ENCODE assay signal across 9 cellular contexts in genomic region chr3:195226900-195227447, GRCh38. TPM values are rescaled to one million over a fixed set of nuclear protein-coding genes. Genes with fewer than 3 reads are reported as not detected.
DNase-seq lines count a peak whose midpoint lies in the region; ATAC-seq, FAIRE-seq and TF ChIP-seq lines count a peak whose summit lies in the region.
"Had no signal": no experiment of that assay in that cellular context is flagged by ENCODE, and none has a peak within 500 bp of the region (broad histone marks: within the 10 kb centered on the region; RNA-seq: fewer than 3 reads in every experiment).

No MANE protein-coding gene starts in this region.

- peak; percentile 59 for TF ChIP-seq CTCF in bronchial epithelial cell (IDR thresholded peaks at IDR 0.05; ENCODE audit: insufficient read depth, low read length, severe bottlenecking)
- peak; percentile 19 for TF ChIP-seq CTCF in lower lobe of right lung (IDR thresholded peaks at IDR 0.05)
- no peak for TF ChIP-seq CTCF in MCF 10A (IDR thresholded peaks at IDR 0.05; ENCODE audit: unreplicated experiment)

- intact Hi-C loops in lower lobe of right lung (cut with DNase I) = no loop called here
- intact Hi-C loops in MCF 10A (cut with micrococcal nuclease) = no loop called here

- H3K36me3 Mint-ChIP-seq in CD4-positive, CD25-positive, alpha-beta regulatory T cell = peaks cover 11% of the 10 kb centered on the region
- H3K36me3 Mint-ChIP-seq in MCF 10A (ENCODE audit: insufficient read depth, unreplicated experiment) = peaks cover 5% of the 10 kb centered on the region

- BruUV-seq in MCF 10A (replicated peaks; lab: Mats Ljungman, UMichigan) = no TSS peak

- H3K9me3 Mint-ChIP-seq in CD4-positive, CD25-positive, alpha-beta regulatory T cell = peaks cover 0 to 3% (median 0%) of the 10 kb centered on the region in 7 donors
- peaks cover 1% of the 10 kb centered on the region for H3K9me3 Mint-ChIP-seq in MCF 10A (ENCODE audit: unreplicated experiment)

- no peaks in the 10 kb centered on the region for H3K9me3 ChIP-seq in CD4-positive, CD25-positive, alpha-beta regulatory T cell (ENCODE audit: control insufficient read depth in 2 of 2, low read length in 2 of 2)
- H3K9me3 ChIP-seq in lower lobe of right lung = no peaks in the 10 kb centered on the region

- CTCF ChIA-PET in MCF 10A (lab: Yijun Ruan, JAX) = interaction anchor here (0.6 to 1.6 kb wide), 5 partner anchors 13 to 515 kb away, joined by 3 to 5 read pairs (median 3); no protein-coding TSS in a partner anchor

- TF ChIP-seq POLR2A in GM18505 (IDR thresholded peaks at IDR 0.05; ENCODE audit: borderline replicate concordance, extremely low read depth, insufficient read depth, insufficient read length) = no peak

- peaks cover 4% of the 10 kb centered on the region for H3K27me3 Mint-ChIP-seq in CD4-positive, CD25-positive, alpha-beta regulatory T cell
- no peaks in the 10 kb centered on the region for H3K27me3 Mint-ChIP-seq in MCF 10A (ENCODE audit: insufficient read depth, unreplicated experiment)

- H3K4me1 Mint-ChIP-seq in CD4-positive, CD25-positive, alpha-beta regulatory T cell = peaks cover 5 to 26% (median 16%) of the 10 kb centered on the region in 4 donors
- peaks cover 9% of the 10 kb centered on the region for H3K4me1 Mint-ChIP-seq in MCF 10A (ENCODE audit: insufficient read depth, unreplicated experiment)

- POLR2A ChIA-PET in MCF 10A (lab: Yijun Ruan, JAX) = no interaction called here

- peak in 1 of 3 donors; percentile 29 for DNase-seq in CD4-positive, CD25-positive, alpha-beta regulatory T cell
- peak; percentile 23 for DNase-seq in HT1080 (ENCODE audit: low read depth)
- DNase-seq in bronchial epithelial cell (ENCODE audit: low read depth) = no peak
- DNase-seq in lower lobe of right lung = no peak
- DNase-seq in MCF 10A (ENCODE audit: unreplicated experiment) = no peak
- no peak for DNase-seq in amniotic stem cell (lab: John Stamatoyannopoulos, UW)
- DNase-seq: NCI-H226 had no signal

- H3K36me3 ChIP-seq in CD4-positive, CD25-positive, alpha-beta regulatory T cell (ENCODE audit: control insufficient read depth, insufficient read depth, low read length) = peaks cover 2% of the 10 kb centered on the region
- H3K36me3 ChIP-seq in bronchial epithelial cell (ENCODE audit: control insufficient read depth, insufficient read depth, low read length) = peaks cover 2% of the 10 kb centered on the region
- no peaks in the 10 kb centered on the region for H3K36me3 ChIP-seq in lower lobe of right lung

- no peak overlapping the region for H3K27ac ChIP-seq in CD4-positive, CD25-positive, alpha-beta regulatory T cell (ENCODE audit: insufficient read depth, low read length, poor library complexity, severe bottlenecking)
- no peak overlapping the region for H3K27ac ChIP-seq in lower lobe of right lung

- no peak for FAIRE-seq in bronchial epithelial cell (lab: Jason Lieb, UNC)

- H3K4me3 ChIP-seq in CD4-positive, CD25-positive, alpha-beta regulatory T cell (ENCODE audit: low read depth, low read length) = no peak overlapping the region
- H3K4me3 ChIP-seq in bronchial epithelial cell (ENCODE audit: low read depth, low read length) = no peak overlapping the region
- no peak overlapping the region for H3K4me3 ChIP-seq in lower lobe of right lung

- H3K4me1 ChIP-seq in CD4-positive, CD25-positive, alpha-beta regulatory T cell (ENCODE audit: control insufficient read depth, insufficient read depth, low read length, poor library complexity, severe bottlenecking) = peaks cover 3% of the 10 kb centered on the region
- H3K4me1 ChIP-seq in lower lobe of right lung = peaks cover 16% of the 10 kb centered on the region

- peak overlapping the region; percentile 85 to 87 (median 86) for H3K27ac Mint-ChIP-seq in CD4-positive, CD25-positive, alpha-beta regulatory T cell
- no peak overlapping the region for H3K27ac Mint-ChIP-seq in MCF 10A (ENCODE audit: low read depth, unreplicated experiment)

- H3K27me3 ChIP-seq in CD4-positive, CD25-positive, alpha-beta regulatory T cell (ENCODE audit: control insufficient read depth, insufficient read depth, low read length) = no peaks in the 10 kb centered on the region
- H3K27me3 ChIP-seq in bronchial epithelial cell (ENCODE audit: control insufficient read depth, insufficient read depth, low read length) (no peaks in the 10 kb centered on the region), lower lobe of right lung (ENCODE audit: low read depth) (no peaks in the 10 kb centered on the region)

- ATAC-seq in CD4-positive, CD25-positive, alpha-beta regulatory T cell (ENCODE audit: low read depth in 2 of 2) = peak; percentile 37 to 59
- peak; percentile 34 to 43 for ATAC-seq in lower lobe of right lung
- no peak for ATAC-seq in GM18505 (IDR thresholded peaks at IDR 0.05; ENCODE audit: unreplicated experiment)
- ATAC-seq in HG03520 (IDR thresholded peaks at IDR 0.05; ENCODE audit: unreplicated experiment) = no peak

- H3K4me3 Mint-ChIP-seq in CD4-positive, CD25-positive, alpha-beta regulatory T cell = no peak overlapping the region
- no peak overlapping the region for H3K4me3 Mint-ChIP-seq in MCF 10A (ENCODE audit: unreplicated experiment)

RNA-seq across cellular contexts. Expression of gene XXYLT1, which starts 44.0 kb away (rescaled TPM):
- 6.4 TPM for total RNA-seq in CD4-positive, CD25-positive, alpha-beta regulatory T cell
- 1 to 10 TPM; 3.9 to 5.9 (median 4.8) TPM for polyA plus RNA-seq in CD4-positive, CD25-positive, alpha-beta regulatory T cell
- total RNA-seq in HT1080 (2014; rRNA removed; shearing (Covaris generic)) = 24.5 and 30.1 TPM in 2 replicates
- 23.4 and 24.0 TPM in 2 replicates for polyA plus RNA-seq in HT1080 (2015; cell fraction: cytosol; rRNA removed)
- 14.0 and 16.8 TPM in 2 replicates for polyA plus RNA-seq in HT1080 (2015; cell fraction: nucleus; rRNA removed)
- 10.2 and 10.5 TPM in 2 replicates for total RNA-seq in bronchial epithelial cell
- 8.9 TPM for total RNA-seq in lower lobe of right lung
- total RNA-seq in MCF 10A (2022) = 10.0 and 10.9 TPM in 2 replicates

Comparison
In these comparisons a context has a peak if more than half of its experiments do, and no peak if none do; other contexts are left out.
1. ATAC-seq: peak in CD4-positive, CD25-positive, alpha-beta regulatory T cell (2 of 2) and lower lobe of right lung (2 of 2); none in GM18505 (single experiment) and HG03520 (single experiment).